15 cellular contexts compared by ENCODE assay signal in the genomic region with DNA sequence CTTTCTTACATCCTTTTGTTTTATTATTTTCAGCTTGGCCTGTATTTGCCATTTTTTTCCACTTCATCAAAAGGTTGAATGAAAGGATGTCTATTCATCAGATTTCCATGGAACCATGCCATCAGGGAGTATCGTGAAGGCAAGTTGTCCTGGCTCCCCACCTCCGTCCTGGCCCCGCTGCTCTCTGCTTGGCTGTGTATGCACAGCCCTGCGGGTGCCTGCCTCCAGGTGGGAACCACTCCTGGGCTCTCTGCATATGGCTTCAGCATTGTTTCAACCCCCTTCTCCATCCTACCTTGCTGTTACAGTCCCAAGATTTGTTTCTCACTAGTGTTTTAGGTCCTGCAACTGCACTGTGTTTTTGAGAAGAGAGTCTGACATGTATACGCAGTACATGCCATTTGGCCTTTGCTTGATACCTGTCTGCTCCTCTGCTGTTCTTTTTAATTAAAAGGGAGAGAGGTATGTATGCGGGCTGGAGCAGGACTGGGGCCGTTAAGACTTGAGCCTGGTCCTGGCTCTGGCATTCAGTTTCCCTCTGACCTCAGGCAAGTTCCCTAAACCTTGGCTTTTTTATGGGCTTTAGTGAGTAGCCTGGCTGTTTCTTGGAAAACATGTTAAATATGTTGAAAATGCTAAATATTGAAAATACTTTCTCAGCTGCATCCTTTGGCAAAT.
DNase-seq lines count a peak whose midpoint lies in the region; ATAC-seq and TF ChIP-seq lines count a peak whose summit lies in the region.
"Had no signal": no experiment of that assay in that cellular context is flagged by ENCODE, and none has a peak within 500 bp of the region (broad histone marks: within the 10 kb centered on the region; RNA-seq: fewer than 3 reads in every experiment).

No MANE protein-coding gene starts in this region.

- H3K4me1 ChIP-seq in trophoblast cell (ENCODE audit: control insufficient read depth in 1 of 2, insufficient read depth in 2 of 2, low read length in 2 of 2), result peaks cover 24 to 39% of the 10 kb centered on the region in 2 experiments
- H3K4me1 ChIP-seq: Caco-2, SJSA1 had no signal

- H3K9ac ChIP-seq in trophoblast cell (ENCODE audit: low read length), result no peak overlapping the region

- H3K27me3 Mint-ChIP-seq in WTC11 (ENCODE audit: low read depth), result no peaks in the 10 kb centered on the region
- H3K27me3 Mint-ChIP-seq: natural killer cell treated with Interleukin-12 subunit alpha and Interleukin-12 subunit beta and Interleukin-15 and Interleukin-18, amount 100 ng/mL, for 72 hours had no signal

- TF ChIP-seq CTCF in WTC11 (IDR thresholded peaks at IDR 0.05) (no peak), lower leg skin (IDR thresholded peaks at IDR 0.05) (no peak)

- H3K79me2 ChIP-seq in trophoblast cell (ENCODE audit: control insufficient read depth, insufficient read depth, low read length, poor library complexity), result peaks cover 2% of the 10 kb centered on the region

- H4K8ac ChIP-seq in trophoblast cell (ENCODE audit: low read depth, low read length), result peak overlapping the region; percentile 34

- H3K4me3 ChIP-seq in trophoblast cell (ENCODE audit: low read depth, low read length), result no peak overlapping the region
- H3K4me3 ChIP-seq in lower leg skin (ENCODE audit: low read depth, poor library complexity, severe bottlenecking), result no peak overlapping the region
- H3K4me3 ChIP-seq: SJSA1 had no signal

- no peak for TF ChIP-seq POLR2A in lower leg skin (IDR thresholded peaks at IDR 0.05)

- H3K4me3 Mint-ChIP-seq in WTC11, result no peak overlapping the region
- H3K4me3 Mint-ChIP-seq: H9; natural killer cell treated with Interleukin-12 subunit alpha and Interleukin-12 subunit beta and Interleukin-15 and Interleukin-18, amount 100 ng/mL, for 72 hours had no signal

- H3K4ac ChIP-seq in trophoblast cell (ENCODE audit: low read depth, low read length), result no peak overlapping the region

- H4K91ac ChIP-seq in trophoblast cell (ENCODE audit: low read depth, low read length), result peak overlapping the region; percentile 36

- intact Hi-C loops in lower leg skin (cut with DNase I; ENCODE audit: low total_unique reads), result no loop called here

- H3K36me3 Mint-ChIP-seq in WTC11, result 0 out of 2 replicates have a peak, but pooled peaks cover 2% of the 10 kb centered on the region
- H3K36me3 Mint-ChIP-seq in activated naive CD4-positive, alpha-beta T cell treated with anti-CD3 and anti-CD28 coated beads, Interleukin-2, amount 50 U/mL, for 72 hours, result no peaks in the 10 kb centered on the region
- H3K36me3 Mint-ChIP-seq: natural killer cell treated with Interleukin-12 subunit alpha and Interleukin-12 subunit beta and Interleukin-15 and Interleukin-18, amount 100 ng/mL, for 72 hours had no signal

- H3K9me3 ChIP-seq in trophoblast cell (ENCODE audit: insufficient read depth, low read depth, low read length), result no peaks in the 10 kb centered on the region
- H3K9me3 ChIP-seq: Caco-2, SJSA1 had no signal

- H3K4me2 ChIP-seq in trophoblast cell (ENCODE audit: low read length), result peak overlapping the region; percentile 1

- H3K27me3 ChIP-seq in trophoblast cell (ENCODE audit: insufficient read depth, low read length), result no peaks in the 10 kb centered on the region
- H3K27me3 ChIP-seq: SJSA1 had no signal

- CTCF ChIA-PET in WTC11 (lab: Charles Lee), result interaction anchor here (0.7 to 3.0 kb wide), 10 partner anchors 8 to 1984 kb away, joined by 3 to 25 read pairs (median 7); partner anchors contain the start of gene GCLM

- H3K36me3 ChIP-seq in trophoblast cell (ENCODE audit: control insufficient read depth in 1 of 2, insufficient read depth in 2 of 2, low read length in 2 of 2), result no peaks in the 10 kb centered on the region
- H3K36me3 ChIP-seq: SJSA1 had no signal

- peak overlapping the region; percentile 81 for H3K14ac ChIP-seq in trophoblast cell (ENCODE audit: low read length)

- peaks cover 9% of the 10 kb centered on the region for H3K9me3 Mint-ChIP-seq in WTC11
- no peaks in the 10 kb centered on the region for H3K9me3 Mint-ChIP-seq in activated naive CD4-positive, alpha-beta T cell treated with anti-CD3 and anti-CD28 coated beads, Interleukin-2, amount 50 U/mL, for 72 hours
- H3K9me3 Mint-ChIP-seq: natural killer cell treated with Interleukin-12 subunit alpha and Interleukin-12 subunit beta and Interleukin-15 and Interleukin-18, amount 100 ng/mL, for 72 hours had no signal

- peak overlapping the region; percentile 75 for H2BK12ac ChIP-seq in trophoblast cell (ENCODE audit: low read length)

- H2BK5ac ChIP-seq in trophoblast cell (ENCODE audit: low read depth, low read length, poor library complexity), result peak overlapping the region; percentile 24

- in situ Hi-C loops in G401 (cut with HindIII; ENCODE audit: low sequenced_read_pairs), result no loop called here

- POLR2A ChIA-PET in WTC11 (lab: Charles Lee), result no interaction called here

- H3K79me1 ChIP-seq in trophoblast cell (ENCODE audit: low read length), result peaks cover 19% of the 10 kb centered on the region

- H2BK120ac ChIP-seq in trophoblast cell (ENCODE audit: insufficient read depth, low read length, poor library complexity), result peak overlapping the region; percentile 59

- H3K27ac ChIP-seq in trophoblast cell (ENCODE audit: low read depth, low read length), result peak overlapping the region; percentile 91
- H3K27ac ChIP-seq: SJSA1 had no signal

- no peak overlapping the region for H3K23ac ChIP-seq in trophoblast cell (ENCODE audit: low read length)

- no peak overlapping the region for H4K12ac ChIP-seq in trophoblast cell (ENCODE audit: low read depth, low read length)

- peak; percentile 71 for ATAC-seq in WTC11
- ATAC-seq in activated naive CD4-positive, alpha-beta T cell treated with anti-CD3 and anti-CD28 coated beads, Interleukin-2, amount 50 U/mL, for 72 hours, result no peak
- no peak for ATAC-seq in GM19463 (IDR thresholded peaks at IDR 0.05; ENCODE audit: unreplicated experiment)
- ATAC-seq: natural killer cell treated with Interleukin-12 subunit alpha and Interleukin-12 subunit beta and Interleukin-15 and Interleukin-18, amount 100 ng/mL, for 72 hours had no signal

- DNase-seq in G401 (ENCODE audit: low spot score) (peak; percentile 77), WTC11 (ENCODE audit: low spot score) (no peak), islet precursor cell (peak; percentile 70), trophoblast cell (peak; percentile 88 to 96), NCI-H2081 treated with DMSO at 0.1 percent for 48 hours (lab: John Stamatoyannopoulos, UW) (no peak), lower leg skin (ENCODE audit: low spot score in 2 of 2) (no peak)
- no peak for DNase-seq in activated naive CD4-positive, alpha-beta T cell treated with anti-CD3 and anti-CD28 coated beads, Interleukin-2, amount 50 U/mL, for 72 hours (ENCODE audit: low spot score in 2 of 2)
- DNase-seq: activated CD4-positive, alpha-beta T cell treated with anti-CD3 and anti-CD28 coated beads for 4 hours; activated naive CD4-positive, alpha-beta T cell treated with Interleukin-2 at 50 U/mL for 16 hours; Caco-2; H9; OCI-M1 had no signal

- H3K18ac ChIP-seq in trophoblast cell (ENCODE audit: low read length), result no peak overlapping the region

- H2AFZ ChIP-seq in trophoblast cell (ENCODE audit: insufficient read depth, low read length, poor library complexity), result no peak overlapping the region

- no peak overlapping the region for H2AK5ac ChIP-seq in trophoblast cell (ENCODE audit: low read length)

- H3K27ac Mint-ChIP-seq in WTC11, result no peak overlapping the region
- no peak overlapping the region for H3K27ac Mint-ChIP-seq in activated naive CD4-positive, alpha-beta T cell treated with anti-CD3 and anti-CD28 coated beads, Interleukin-2, amount 50 U/mL, for 72 hours
- H3K27ac Mint-ChIP-seq: H9; natural killer cell treated with Interleukin-12 subunit alpha and Interleukin-12 subunit beta and Interleukin-15 and Interleukin-18, amount 100 ng/mL, for 72 hours had no signal

- no CpG with 5 or more reads among the region's 7 CpGs for WGBS in trophoblast cell (ENCODE audit: extremely low coverage, insufficient coverage, insufficient read length)
- WGBS in lower leg skin, 2 donors, result 36 to 39% methylated on average over 7 of the region's 7 CpGs

- peaks cover 17% of the 10 kb centered on the region for H3K4me1 Mint-ChIP-seq in WTC11

TF ChIP-seq in WTC11, 78 proteins besides CTCF, POLR2A, EP300 and RAD21:
- TF ChIP-seq MXD4 (CRISPR knock-in tag; IDR thresholded peaks at IDR 0.05; ENCODE audit: borderline replicate concordance) (no peak), FOXK1 (CRISPR knock-in tag; IDR thresholded peaks at IDR 0.05) (no peak), JAZF1 (CRISPR knock-in tag; IDR thresholded peaks at IDR 0.05) (no peak), MYBL2 (CRISPR knock-in tag; IDR thresholded peaks at IDR 0.05) (no peak)
- TF ChIP-seq, protein P1, sequence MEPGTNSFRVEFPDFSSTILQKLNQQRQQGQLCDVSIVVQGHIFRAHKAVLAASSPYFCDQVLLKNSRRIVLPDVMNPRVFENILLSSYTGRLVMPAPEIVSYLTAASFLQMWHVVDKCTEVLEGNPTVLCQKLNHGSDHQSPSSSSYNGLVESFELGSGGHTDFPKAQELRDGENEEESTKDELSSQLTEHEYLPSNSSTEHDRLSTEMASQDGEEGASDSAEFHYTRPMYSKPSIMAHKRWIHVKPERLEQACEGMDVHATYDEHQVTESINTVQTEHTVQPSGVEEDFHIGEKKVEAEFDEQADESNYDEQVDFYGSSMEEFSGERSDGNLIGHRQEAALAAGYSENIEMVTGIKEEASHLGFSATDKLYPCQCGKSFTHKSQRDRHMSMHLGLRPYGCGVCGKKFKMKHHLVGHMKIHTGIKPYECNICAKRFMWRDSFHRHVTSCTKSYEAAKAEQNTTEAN (CRISPR knock-in tag; IDR thresholded peaks at IDR 0.05), result no peak

Comparison
In these comparisons a context has a peak if more than half of its experiments do, and no peak if none do; other contexts are left out.
1. DNase-seq: peak in G401 (single experiment), islet precursor cell (single experiment) and trophoblast cell (2 of 2); none in WTC11 (single experiment), activated naive CD4-positive, alpha-beta T cell treated with anti-CD3 and anti-CD28 coated beads, Interleukin-2, amount 50 U/mL, for 72 hours (0 of 2), NCI-H2081 treated with DMSO at 0.1 percent for 48 hours (single experiment) and lower leg skin (0 of 2).